ENCODE assay signal across 18 cellular contexts in genomic region chr4:110442309-110442708, GRCh38. TPM values are rescaled to one million over a fixed set of nuclear protein-coding genes. Genes with fewer than 3 reads are reported as not detected.
A peak's percentile ranks its signal among the peaks of the same experiment; 100 is the strongest.
DNase-seq lines count a peak whose midpoint lies in the region; ATAC-seq and TF ChIP-seq lines count a peak whose summit lies in the region.
"Had no signal": no experiment of that assay in that cellular context is flagged by ENCODE, and none has a peak within 500 bp of the region (broad histone marks: within the 10 kb centered on the region; RNA-seq: fewer than 3 reads in every experiment).

No MANE protein-coding gene starts in this region.

- H3K9ac ChIP-seq in Loucy (ENCODE audit: low read depth, low read length, poor library complexity, severe bottlenecking) = no peak overlapping the region

- H3K4me1 ChIP-seq in breast epithelium (no peaks in the 10 kb centered on the region), Loucy (ENCODE audit: insufficient read depth, low read length, poor library complexity, severe bottlenecking) (no peaks in the 10 kb centered on the region)
- H3K4me1 ChIP-seq: heart left ventricle, prostate gland, upper lobe of left lung had no signal

- intact Hi-C loops in MCF 10A (cut with micrococcal nuclease) = no loop called here
- intact Hi-C loops in breast epithelium (cut with DNase I; ENCODE audit: low total_unique reads) = no loop called here

- CTCF ChIA-PET in MCF 10A (lab: Yijun Ruan, JAX) = interaction anchor here (0.7 to 1.0 kb wide), 2 partner anchors 68 to 699 kb away, joined by 3 read pairs; no protein-coding TSS in a partner anchor
- CTCF ChIA-PET in WTC11 (lab: Charles Lee) = interaction anchor here (0.5 kb wide), 1 partner anchor 144 kb away, joined by 5 read pairs; no protein-coding TSS in a partner anchor

- H3K36me3 Mint-ChIP-seq in MCF 10A (ENCODE audit: insufficient read depth, unreplicated experiment) = no peaks in the 10 kb centered on the region
- H3K36me3 Mint-ChIP-seq in WTC11 = no peaks in the 10 kb centered on the region
- H3K36me3 Mint-ChIP-seq: CD4-positive, CD25-positive, alpha-beta regulatory T cell had no signal

- no peaks in the 10 kb centered on the region for H4K20me1 ChIP-seq in Loucy (ENCODE audit: insufficient read depth, low read length, poor library complexity, severe bottlenecking)

- H3K27me3 Mint-ChIP-seq in MCF 10A (ENCODE audit: insufficient read depth, unreplicated experiment) (peaks cover 12% of the 10 kb centered on the region), WTC11 (ENCODE audit: low read depth) (peaks cover 21% of the 10 kb centered on the region)

- H3K27ac ChIP-seq in breast epithelium = no peak overlapping the region
- H3K27ac ChIP-seq: cardiac muscle cell, heart left ventricle, prostate gland, upper lobe of left lung, WERI-Rb-1 had no signal

- DNase-seq in MCF 10A (ENCODE audit: unreplicated experiment) = peak; percentile 30
- no peak for DNase-seq in breast epithelium (ENCODE audit: low spot score in 2 of 2)
- no peak for DNase-seq in epithelial cell of proximal tubule (ENCODE audit: low read depth)
- DNase-seq in renal cortical epithelial cell (ENCODE audit: low read depth) = peak; percentile 18
- DNase-seq in WTC11 (ENCODE audit: low spot score) = no peak
- DNase-seq in cortex of kidney (lab: John Stamatoyannopoulos, UW) = no peak
- DNase-seq in NCI-H2081 treated with DMSO at 0.1 percent for 48 hours (lab: John Stamatoyannopoulos, UW) = no peak
- DNase-seq: CD4-positive, CD25-positive, alpha-beta regulatory T cell; H7; heart left ventricle; MV-4-11; SIG-M5; stimulated activated naive CD4-positive, alpha-beta T cell treated with Interleukin-2 at 50 U/mL for 16 hours; upper lobe of left lung; WERI-Rb-1 had no signal

- no peaks in the 10 kb centered on the region for H3F3A ChIP-seq in Loucy (ENCODE audit: low read depth)

- H3K79me2 ChIP-seq in Loucy (ENCODE audit: insufficient read depth, low read length) = no peaks in the 10 kb centered on the region

- H3K9me3 ChIP-seq in breast epithelium (no peaks in the 10 kb centered on the region), Loucy (ENCODE audit: insufficient read depth, low read depth, low read length) (no peaks in the 10 kb centered on the region)
- H3K9me3 ChIP-seq: heart left ventricle, prostate gland, upper lobe of left lung had no signal

- no peak for TF ChIP-seq POLR2A in breast epithelium (IDR thresholded peaks at IDR 0.05)

- no peak overlapping the region for H3K27ac Mint-ChIP-seq in MCF 10A (ENCODE audit: low read depth, unreplicated experiment)
- no peak overlapping the region for H3K27ac Mint-ChIP-seq in WTC11
- H3K27ac Mint-ChIP-seq: CD4-positive, CD25-positive, alpha-beta regulatory T cell had no signal

- no TSS peak for BruUV-seq in MCF 10A (replicated peaks; lab: Mats Ljungman, UMichigan)

- no peaks in the 10 kb centered on the region for H3K9me2 ChIP-seq in Loucy (replicated peaks; ENCODE audit: low read depth, low read length)

- POLR2A ChIA-PET in MCF 10A (lab: Yijun Ruan, JAX) = no interaction called here
- POLR2A ChIA-PET in WTC11 (lab: Charles Lee) = no interaction called here

- H3K36me3 ChIP-seq in breast epithelium (no peaks in the 10 kb centered on the region), Loucy (ENCODE audit: insufficient read depth, low read length) (no peaks in the 10 kb centered on the region)
- H3K36me3 ChIP-seq: cardiac muscle cell, heart left ventricle, prostate gland, upper lobe of left lung, WERI-Rb-1 had no signal

- no peak for TF ChIP-seq CTCF in MCF 10A (IDR thresholded peaks at IDR 0.05; ENCODE audit: unreplicated experiment)
- TF ChIP-seq CTCF in breast epithelium (IDR thresholded peaks at IDR 0.05) = no peak
- TF ChIP-seq CTCF in Loucy (conservative IDR thresholded peaks at IDR 0.05; ENCODE audit: low read length) = peak; percentile 25
- peak; percentile 49 for TF ChIP-seq CTCF in epithelial cell of proximal tubule (conservative IDR thresholded peaks at IDR 0.05; ENCODE audit: low read depth, low read length)
- no peak for TF ChIP-seq CTCF in WTC11 (IDR thresholded peaks at IDR 0.05)

- H3K27me3 ChIP-seq in breast epithelium = no peaks in the 10 kb centered on the region
- H3K27me3 ChIP-seq in Loucy (ENCODE audit: insufficient read depth, low read length, poor library complexity, severe bottlenecking) = no peaks in the 10 kb centered on the region
- H3K27me3 ChIP-seq: cardiac muscle cell, upper lobe of left lung had no signal

- no peak overlapping the region for H2AFZ ChIP-seq in Loucy (ENCODE audit: low read length)

- H3K4me1 Mint-ChIP-seq in MCF 10A (ENCODE audit: insufficient read depth, unreplicated experiment) (no peaks in the 10 kb centered on the region), WTC11 (peaks cover 3% of the 10 kb centered on the region)
- H3K4me1 Mint-ChIP-seq: CD4-positive, CD25-positive, alpha-beta regulatory T cell had no signal

- H3K4me3 ChIP-seq in breast epithelium (no peak overlapping the region), Loucy (ENCODE audit: low read length, poor library complexity, severe bottlenecking) (no peak overlapping the region), epithelial cell of proximal tubule (ENCODE audit: low read depth, low read length) (no peak overlapping the region)
- H3K4me3 ChIP-seq: cardiac muscle cell, heart left ventricle, prostate gland, upper lobe of left lung had no signal

- H3K9me3 Mint-ChIP-seq in MCF 10A (ENCODE audit: unreplicated experiment) (no peaks in the 10 kb centered on the region), WTC11 (no peaks in the 10 kb centered on the region)

- H3K4me3 Mint-ChIP-seq in MCF 10A (ENCODE audit: unreplicated experiment) (no peak overlapping the region), WTC11 (no peak overlapping the region)
- H3K4me3 Mint-ChIP-seq: CD4-positive, CD25-positive, alpha-beta regulatory T cell had no signal

- no peak for ATAC-seq in WTC11
- ATAC-seq: heart left ventricle had no signal

- H3K4me2 ChIP-seq in Loucy (ENCODE audit: low read depth, low read length, poor library complexity, severe bottlenecking) = no peak overlapping the region

TF ChIP-seq in WTC11, 78 proteins besides CTCF, POLR2A, EP300 and RAD21:
- TF ChIP-seq JUN (CRISPR knock-in tag; IDR thresholded peaks at IDR 0.05) (no peak), ARID4B (CRISPR knock-in tag; IDR thresholded peaks at IDR 0.05; ENCODE audit: borderline replicate concordance) (no peak), EMX1 (CRISPR knock-in tag; IDR thresholded peaks at IDR 0.05) (no peak)

RNA-seq across cellular contexts. Expression of gene ENPEP, which starts 33.6 kb away (rescaled TPM):
- not detected in 2 replicates for total RNA-seq in MCF 10A (2022)
- total RNA-seq in breast epithelium = 10 to 100 TPM in 1 of 3 donors, 1 to 10 TPM in 2; 5.0 to 10.2 (median 9.8) TPM
- 0.36 and 6.0 TPM in 2 replicates for total RNA-seq in epithelial cell of proximal tubule
- total RNA-seq in renal cortical epithelial cell = 21.9 and 115 TPM in 2 replicates
- 0.33 to 0.98 TPM (median 0.39 TPM) in 3 replicates for total RNA-seq in WTC11 (2021)

Comparison
In these comparisons a context has a peak if more than half of its experiments do, and no peak if none do; other contexts are left out.
1. DNase-seq: peak in MCF 10A (single experiment) and renal cortical epithelial cell (single experiment); none in breast epithelium (0 of 2), epithelial cell of proximal tubule (single experiment), WTC11 (single experiment), cortex of kidney (single experiment) and NCI-H2081 treated with DMSO at 0.1 percent for 48 hours (single experiment).
2. CTCF ChIP-seq: peak in Loucy (single experiment) and epithelial cell of proximal tubule (single experiment); none in MCF 10A (single experiment), breast epithelium (0 of 3) and WTC11 (single experiment).